ENCODE assay signal across 21 cellular contexts in the genomic region with DNA sequence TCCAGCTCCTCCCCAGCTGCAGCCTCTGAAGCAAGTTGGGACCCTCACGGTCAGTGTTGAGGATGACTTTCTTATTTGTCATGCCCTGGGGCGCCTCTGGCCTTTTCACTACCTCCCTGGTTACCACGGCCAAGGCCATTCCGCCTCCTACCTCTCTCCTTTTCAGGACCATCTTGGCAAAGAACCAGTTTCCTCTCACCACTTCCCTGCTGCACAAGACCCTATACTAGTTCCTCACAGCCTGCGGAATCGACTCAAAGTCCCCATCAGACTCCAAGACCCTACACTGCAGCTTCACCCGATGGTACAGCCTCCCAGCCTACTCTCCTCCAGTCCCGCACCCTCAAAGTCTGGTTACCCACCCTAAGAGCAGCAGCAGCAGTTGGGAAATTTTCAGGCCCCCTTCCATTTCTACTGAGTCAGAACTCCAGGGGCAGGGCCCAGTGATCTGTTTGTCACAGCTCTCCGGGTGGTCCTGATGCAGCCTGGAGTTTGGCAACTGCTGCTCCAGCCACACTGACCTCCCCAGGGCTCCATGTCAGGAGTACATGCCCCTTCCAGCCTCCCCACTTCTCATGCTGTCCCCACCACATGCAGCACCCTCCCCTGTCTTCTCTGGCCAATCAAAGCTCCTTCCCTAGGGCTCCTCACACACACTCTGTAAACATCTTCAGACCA. TPM values are rescaled to one million over a fixed set of nuclear protein-coding genes. Genes with fewer than 3 reads are reported as not detected.
DNase-seq lines count a peak whose midpoint lies in the region; ATAC-seq, FAIRE-seq and TF ChIP-seq lines count a peak whose summit lies in the region.
"Had no signal": no experiment of that assay in that cellular context is flagged by ENCODE, and none has a peak within 500 bp of the region (broad histone marks: within the 10 kb centered on the region; RNA-seq: fewer than 3 reads in every experiment).

No MANE protein-coding gene starts in this region.

- intact Hi-C loops in right cardiac atrium (cut with DNase I) = no loop called here
- intact Hi-C loops in left ventricle myocardium superior (cut with micrococcal nuclease) = no loop called here

- H2BK12ac ChIP-seq in trophoblast cell (ENCODE audit: low read length) = peak overlapping the region; percentile 65

- H3K79me2 ChIP-seq in trophoblast cell (ENCODE audit: control insufficient read depth, insufficient read depth, low read length, poor library complexity) = no peaks in the 10 kb centered on the region

- H3K27me3 ChIP-seq in right cardiac atrium (ENCODE audit: control insufficient read depth, insufficient read depth) (no peaks in the 10 kb centered on the region), trophoblast cell (ENCODE audit: insufficient read depth, low read length) (no peaks in the 10 kb centered on the region)
- H3K27me3 ChIP-seq: BLaER1 treated with 17β-estradiol and CSF1 and Interleukin-3, amounts not matched to agents 10 nM and 100 nM had no signal

- no peaks in the 10 kb centered on the region for H3K36me3 ChIP-seq in trophoblast cell (ENCODE audit: control insufficient read depth in 1 of 2, insufficient read depth in 2 of 2, low read length in 2 of 2)
- H3K36me3 ChIP-seq: BLaER1 treated with 17β-estradiol and CSF1 and Interleukin-3, amounts not matched to agents 10 nM and 100 nM had no signal

- H2BK5ac ChIP-seq in trophoblast cell (ENCODE audit: low read depth, low read length, poor library complexity) = peak overlapping the region; percentile 6

- H3K4me1 ChIP-seq in right cardiac atrium (ENCODE audit: control insufficient read depth, insufficient read depth, low read length) (no peaks in the 10 kb centered on the region), trophoblast cell (ENCODE audit: control insufficient read depth in 1 of 2, insufficient read depth in 2 of 2, low read length in 2 of 2) (peaks cover 13 to 17% of the 10 kb centered on the region in 2 experiments)

- no peak overlapping the region for H3K4me2 ChIP-seq in trophoblast cell (ENCODE audit: low read length)
- H3K4me2 ChIP-seq: A549; BLaER1 treated with 17β-estradiol and CSF1 and Interleukin-3, amounts not matched to agents 10 nM and 100 nM; PC-9 had no signal

- no peak overlapping the region for H3K23ac ChIP-seq in trophoblast cell (ENCODE audit: low read length)

- TF ChIP-seq CTCF in fibroblast of mammary gland (conservative IDR thresholded peaks at IDR 0.05; ENCODE audit: control insufficient read depth, insufficient read depth, low read depth, low read length) = no peak

- no peak overlapping the region for H3K18ac ChIP-seq in trophoblast cell (ENCODE audit: low read length)

- peak overlapping the region; percentile 25 for H2AK5ac ChIP-seq in trophoblast cell (ENCODE audit: low read length)

- no peak overlapping the region for H3K9ac ChIP-seq in trophoblast cell (ENCODE audit: low read length)
- H3K9ac ChIP-seq: BLaER1 treated with 17β-estradiol and CSF1 and Interleukin-3, amounts not matched to agents 10 nM and 100 nM had no signal

- DNase-seq in right cardiac atrium (no peak), left ventricle myocardium superior (no peak), fibroblast of mammary gland (ENCODE audit: low read depth) (peak; percentile 8), trophoblast cell (no peak), RKO (ENCODE audit: low spot score) (no peak), NCI-H226 (no peak), RCC 7860 (ENCODE audit: low spot score) (no peak)
- DNase-seq: activated CD4-positive, CD25-positive, alpha-beta regulatory T cell; activated CD8-positive, alpha-beta T cell treated with anti-CD3 and anti-CD28 coated beads for 36 hours; activated naive CD4-positive, alpha-beta T cell treated with anti-CD3 and anti-CD28 coated beads, Interleukin-2, amount 50 U/mL, for 16 hours; activated T-cell treated with anti-CD3 and anti-CD28 coated beads, Interleukin-2, amount 50 U/mL, for 1 hour; foreskin melanocyte; NCI-H146; NCI-H774; PC-9; stimulated activated CD4-positive, alpha-beta T cell treated with anti-CD3 and anti-CD28 coated beads, Interleukin-2, amount 100 ng/mL, for 48 hours had no signal

- H4K12ac ChIP-seq in trophoblast cell (ENCODE audit: low read depth, low read length) = no peak overlapping the region

- H3K9me3 ChIP-seq in right cardiac atrium (ENCODE audit: control insufficient read depth, low read length) = no peaks in the 10 kb centered on the region
- peaks cover 4% of the 10 kb centered on the region for H3K9me3 ChIP-seq in trophoblast cell (ENCODE audit: insufficient read depth, low read depth, low read length)
- H3K9me3 ChIP-seq: A549; BLaER1 treated with 17β-estradiol and CSF1 and Interleukin-3, amounts not matched to agents 10 nM and 100 nM had no signal

- H3K14ac ChIP-seq in trophoblast cell (ENCODE audit: low read length) = peak overlapping the region; percentile 14

- H2AFZ ChIP-seq in trophoblast cell (ENCODE audit: insufficient read depth, low read length, poor library complexity) = peak overlapping the region; percentile 8
- H2AFZ ChIP-seq: PC-9 had no signal

- ATAC-seq in right cardiac atrium (no peak), left ventricle myocardium superior (no peak), HG02981 (IDR thresholded peaks at IDR 0.05; ENCODE audit: unreplicated experiment) (no peak)
- ATAC-seq: A549; activated CD8-positive, alpha-beta T cell treated with anti-CD3 and anti-CD28 coated beads for 36 hours had no signal

- H3K79me1 ChIP-seq in trophoblast cell (ENCODE audit: low read length) = peaks cover 25% of the 10 kb centered on the region

- peak overlapping the region; percentile 12 for H2BK120ac ChIP-seq in trophoblast cell (ENCODE audit: insufficient read depth, low read length, poor library complexity)

- H4K91ac ChIP-seq in trophoblast cell (ENCODE audit: low read depth, low read length) = no peak overlapping the region

- H3K4ac ChIP-seq in trophoblast cell (ENCODE audit: low read depth, low read length) = no peak overlapping the region

- no peak for FAIRE-seq in RCC 7860 (lab: Jason Lieb, UNC)
- FAIRE-seq: A549, G401.6 had no signal

- H3K4me3 ChIP-seq in right cardiac atrium (ENCODE audit: low read length) = peak overlapping the region; percentile 11
- no peak overlapping the region for H3K4me3 ChIP-seq in fibroblast of mammary gland (ENCODE audit: control insufficient read depth, low read depth, low read length)
- H3K4me3 ChIP-seq in trophoblast cell (ENCODE audit: low read depth, low read length) = no peak overlapping the region
- H3K4me3 ChIP-seq: A549; BLaER1 treated with 17β-estradiol and CSF1 and Interleukin-3, amounts not matched to agents 10 nM and 100 nM; PC-9; SK-N-MC had no signal

- H3K27ac ChIP-seq in right cardiac atrium (ENCODE audit: low read length) (peak overlapping the region; percentile 68), trophoblast cell (ENCODE audit: low read depth, low read length) (no peak overlapping the region)
- H3K27ac ChIP-seq: A549; BLaER1 treated with 17β-estradiol and CSF1 and Interleukin-3, amounts not matched to agents 10 nM and 100 nM; PC-9; SK-N-MC had no signal

- no peak overlapping the region for H4K8ac ChIP-seq in trophoblast cell (ENCODE audit: low read depth, low read length)

- WGBS in right cardiac atrium = 50% methylated on average over 9 of the region's 9 CpGs
- WGBS in trophoblast cell (ENCODE audit: extremely low coverage, insufficient coverage, insufficient read length) = no CpG with 5 or more reads among the region's 9 CpGs

RNA-seq across cellular contexts. Expression of a gene that starts 5.4 kb away (rescaled TPM):
- total RNA-seq in right cardiac atrium = 100 to 1,000 TPM; 144 to 388 (median 269) TPM
- 181 TPM for polyA plus RNA-seq in right cardiac atrium
- 275 TPM for total RNA-seq in left ventricle myocardium superior
- 0.82 and 1.1 TPM in 2 replicates for polyA plus RNA-seq in trophoblast cell (2013)
